10 cellular contexts compared by ENCODE assay signal in genomic region chr13:27868639-27869435, GRCh38. TPM values are rescaled to one million over a fixed set of nuclear protein-coding genes. Genes with fewer than 3 reads are reported as not detected.
DNase-seq lines count a peak whose midpoint lies in the region; ATAC-seq and TF ChIP-seq lines count a peak whose summit lies in the region.
"Had no signal": no experiment of that assay in that cellular context is flagged by ENCODE, and none has a peak within 500 bp of the region (broad histone marks: within the 10 kb centered on the region; RNA-seq: fewer than 3 reads in every experiment).

No MANE protein-coding gene starts in this region.

- CTCF ChIA-PET in mammary epithelial cell (lab: Charles Lee; ENCODE audit: low non-redundant PET), result interaction anchor here (0.7 to 1.0 kb wide), 4 partner anchors 15 to 85 kb away, joined by 3 to 5 read pairs (median 4); no protein-coding TSS in a partner anchor

- no peaks in the 10 kb centered on the region for H3K36me3 ChIP-seq in mammary epithelial cell (ENCODE audit: insufficient read depth, low read length)

- no peaks in the 10 kb centered on the region for H3K4me1 ChIP-seq in mammary epithelial cell (ENCODE audit: insufficient read depth, low read length)

- no peaks in the 10 kb centered on the region for H3K36me3 Mint-ChIP-seq in neural crest cell (ENCODE audit: low read depth)
- H3K36me3 Mint-ChIP-seq in activated naive CD8-positive, alpha-beta T cell treated with anti-CD3 and anti-CD28 coated beads, Interleukin-2, amount 50 U/mL, for 24 hours (ENCODE audit: low read depth), result no peaks in the 10 kb centered on the region
- H3K36me3 Mint-ChIP-seq: activated naive CD8-positive, alpha-beta T cell treated with anti-CD3 and anti-CD28 coated beads, Interleukin-2, amount 10 ng/mL, durations not matched to agents 7 days and 5 days had no signal

- 34% methylated on average over 9 of the region's 9 CpGs for WGBS in mammary epithelial cell (ENCODE audit: low coverage, missing lambda C conversion rate)

- peak; percentile 44 to 54 for TF ChIP-seq CTCF in mammary epithelial cell (conservative IDR thresholded peaks at IDR 0.05 in 1 of 2, IDR thresholded peaks at IDR 0.05 in 1 of 2; ENCODE audit: extremely low read depth in 1 of 2, insufficient read depth in 1 of 2, low read depth in 1 of 2, low read length in 2 of 2)
- peak; percentile 72 for TF ChIP-seq CTCF in neural crest cell (conservative IDR thresholded peaks at IDR 0.05)

- dilution Hi-C loops in mammary epithelial cell (cut with HindIII; ENCODE audit: low sequenced_read_pairs), result no loop called here

- no peaks in the 10 kb centered on the region for H3K9me3 Mint-ChIP-seq in neural crest cell
- no peaks in the 10 kb centered on the region for H3K9me3 Mint-ChIP-seq in activated naive CD8-positive, alpha-beta T cell treated with anti-CD3 and anti-CD28 coated beads, Interleukin-2, amount 50 U/mL, for 24 hours
- H3K9me3 Mint-ChIP-seq: activated naive CD8-positive, alpha-beta T cell treated with anti-CD3 and anti-CD28 coated beads, Interleukin-2, amount 10 ng/mL, durations not matched to agents 7 days and 5 days had no signal

- no peak overlapping the region for H3K9ac ChIP-seq in mammary epithelial cell (ENCODE audit: insufficient read depth, low read length)

- ATAC-seq in activated naive CD8-positive, alpha-beta T cell treated with anti-CD3 and anti-CD28 coated beads, Interleukin-2, amount 50 U/mL, for 24 hours, result no peak
- no peak for ATAC-seq in GM18873 (IDR thresholded peaks at IDR 0.05; ENCODE audit: low FRiP score, unreplicated experiment)

- no peaks in the 10 kb centered on the region for H3K4me1 Mint-ChIP-seq in neural crest cell
- no peaks in the 10 kb centered on the region for H3K4me1 Mint-ChIP-seq in activated naive CD8-positive, alpha-beta T cell treated with anti-CD3 and anti-CD28 coated beads, Interleukin-2, amount 50 U/mL, for 24 hours
- H3K4me1 Mint-ChIP-seq: activated naive CD8-positive, alpha-beta T cell treated with anti-CD3 and anti-CD28 coated beads, Interleukin-2, amount 10 ng/mL, durations not matched to agents 7 days and 5 days had no signal

- no peak overlapping the region for H3K27ac ChIP-seq in mammary epithelial cell (ENCODE audit: insufficient read depth, low read depth, low read length)

- H3K4me3 ChIP-seq in mammary epithelial cell (replicated peaks in 1 of 3; ENCODE audit: insufficient read depth in 1 of 3, low read depth in 2 of 3, low read length in 3 of 3), result no peak overlapping the region

- peaks cover 5% of the 10 kb centered on the region for H3K27me3 ChIP-seq in mammary epithelial cell (ENCODE audit: insufficient read depth, low read length)

- no peaks in the 10 kb centered on the region for H3K9me3 ChIP-seq in mammary epithelial cell (replicated peaks; ENCODE audit: insufficient read depth, low read length)

- intact Hi-C loops in mammary epithelial cell (cut with micrococcal nuclease), result loop anchor here (1.0 kb wide), 1 partner anchor 84 kb away; no protein-coding TSS in a partner anchor

- H3K4me3 Mint-ChIP-seq in neural crest cell, result no peak overlapping the region
- no peak overlapping the region for H3K4me3 Mint-ChIP-seq in activated naive CD8-positive, alpha-beta T cell treated with anti-CD3 and anti-CD28 coated beads, Interleukin-2, amount 50 U/mL, for 24 hours
- H3K4me3 Mint-ChIP-seq: activated naive CD8-positive, alpha-beta T cell treated with anti-CD3 and anti-CD28 coated beads, Interleukin-2, amount 10 ng/mL, durations not matched to agents 7 days and 5 days had no signal

- peak; percentile 30 for DNase-seq in ELR (ENCODE audit: low read depth)
- peak; percentile 22 for DNase-seq in LoVo (ENCODE audit: low spot score)
- no peak for DNase-seq in mammary epithelial cell
- no peak for DNase-seq in neural crest cell (ENCODE audit: low read depth, low spot score)
- no peak for DNase-seq in AG20443 (ENCODE audit: low spot score)
- no peak for DNase-seq in NCI-H524 (lab: John Stamatoyannopoulos, UW)
- DNase-seq in activated naive CD8-positive, alpha-beta T cell treated with anti-CD3 and anti-CD28 coated beads, Interleukin-2, amount 50 U/mL, for 24 hours, result no peak
- DNase-seq: activated naive CD8-positive, alpha-beta T cell treated with anti-CD3 and anti-CD28 coated beads, Interleukin-2, amount 10 ng/mL, durations not matched to agents 7 days and 5 days; NCI-H524 treated with DMSO at 0.1 percent for 48 hours had no signal

- peaks cover 77% of the 10 kb centered on the region for H3K27me3 Mint-ChIP-seq in neural crest cell (ENCODE audit: low read depth)
- H3K27me3 Mint-ChIP-seq in activated naive CD8-positive, alpha-beta T cell treated with anti-CD3 and anti-CD28 coated beads, Interleukin-2, amount 50 U/mL, for 24 hours, result peaks cover 45% of the 10 kb centered on the region

- no peaks in the 10 kb centered on the region for H3K79me2 ChIP-seq in mammary epithelial cell (ENCODE audit: insufficient read depth, low read length)

- no peak overlapping the region for H3K4me2 ChIP-seq in mammary epithelial cell (ENCODE audit: insufficient read depth, low read depth, low read length)

- no peak overlapping the region for H3K27ac Mint-ChIP-seq in neural crest cell (ENCODE audit: unreplicated experiment)
- no peak overlapping the region for H3K27ac Mint-ChIP-seq in activated naive CD8-positive, alpha-beta T cell treated with anti-CD3 and anti-CD28 coated beads, Interleukin-2, amount 50 U/mL, for 24 hours
- H3K27ac Mint-ChIP-seq: activated naive CD8-positive, alpha-beta T cell treated with anti-CD3 and anti-CD28 coated beads, Interleukin-2, amount 10 ng/mL, durations not matched to agents 7 days and 5 days had no signal

- no TSS peak for BruUV-seq in mammary epithelial cell (replicated peaks; lab: Mats Ljungman, UMichigan)

- H4K20me1 ChIP-seq in mammary epithelial cell (ENCODE audit: insufficient read depth, low read length), result no peaks in the 10 kb centered on the region

- no peak overlapping the region for H2AFZ ChIP-seq in mammary epithelial cell (ENCODE audit: low read depth, low read length)

- in situ Hi-C loops in mammary epithelial cell (cut with MboI; ENCODE audit: low sequenced_read_pairs in 2 of 2), result no loop called here

RNA-seq across cellular contexts. Expression of gene PDX1, which starts 51.0 kb away (rescaled TPM):
- total RNA-seq in mammary epithelial cell (not detected), neural crest cell (not detected in 2 replicates)
- not detected for polyA plus RNA-seq in mammary epithelial cell
- not detected for polyA minus RNA-seq in mammary epithelial cell
- total RNA-seq: activated naive CD8-positive, alpha-beta T cell treated with anti-CD3 and anti-CD28 coated beads, Interleukin-2, amount 10 ng/mL, durations not matched to agents 7 days and 5 days had no signal

Comparison
In these comparisons a context has a peak if more than half of its experiments do, and no peak if none do; other contexts are left out.
1. DNase-seq: peak in ELR (single experiment) and LoVo (single experiment); none in mammary epithelial cell (single experiment), neural crest cell (single experiment), AG20443 (single experiment), NCI-H524 (0 of 2) and activated naive CD8-positive, alpha-beta T cell treated with anti-CD3 and anti-CD28 coated beads, Interleukin-2, amount 50 U/mL, for 24 hours (single experiment).